ENCODE assay signal across 13 cellular contexts in the genomic region with DNA sequence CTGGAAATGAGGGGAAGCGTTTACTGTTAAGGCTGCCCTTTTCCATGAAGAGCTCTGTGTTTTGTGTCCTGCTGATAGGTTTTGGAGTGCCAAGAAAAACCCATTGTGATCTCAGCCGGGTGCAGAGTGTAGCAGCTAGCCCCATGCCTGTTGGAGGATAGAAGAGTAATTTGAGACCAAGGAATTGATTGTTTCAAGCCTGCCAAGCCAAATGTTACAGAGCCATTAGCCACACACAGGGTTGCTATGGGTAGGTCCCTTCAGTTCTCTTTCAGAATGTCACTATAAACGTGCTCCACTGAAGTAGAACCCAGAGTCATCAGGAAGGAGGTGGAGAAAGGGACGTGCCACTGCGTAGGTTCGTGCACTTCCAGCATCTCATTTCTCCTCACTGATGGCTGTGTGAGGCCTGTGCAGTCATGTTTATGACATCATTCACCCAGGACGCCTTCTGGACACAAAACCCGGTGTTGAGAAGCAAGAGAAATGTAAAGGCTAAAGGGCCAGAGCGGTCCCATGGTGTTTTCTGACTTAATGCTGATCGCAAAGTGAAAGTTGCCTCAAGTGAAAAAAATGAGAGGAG. TPM values are rescaled to one million over a fixed set of nuclear protein-coding genes. Genes with fewer than 3 reads are reported as not detected.
DNase-seq lines count a peak whose midpoint lies in the region; ATAC-seq, FAIRE-seq and TF ChIP-seq lines count a peak whose summit lies in the region.
"Had no signal": no experiment of that assay in that cellular context is flagged by ENCODE, and none has a peak within 500 bp of the region (broad histone marks: within the 10 kb centered on the region; RNA-seq: fewer than 3 reads in every experiment).

No MANE protein-coding gene starts in this region.

- intact Hi-C loops in pancreas (cut with DNase I) (no loop called here), left colon (cut with DNase I, micrococcal nuclease) (no loop called here)

- H3K27me3 ChIP-seq in foreskin keratinocyte (peaks cover 3% of the 10 kb centered on the region), pancreas (no peaks in the 10 kb centered on the region)
- H3K27me3 ChIP-seq: upper lobe of right lung had no signal

- TF ChIP-seq CTCF in foreskin keratinocyte (conservative IDR thresholded peaks at IDR 0.05) (no peak), pancreas (IDR thresholded peaks at IDR 0.05) (no peak)

- peaks cover 6% of the 10 kb centered on the region for H3K4me1 ChIP-seq in foreskin keratinocyte
- H3K4me1 ChIP-seq in pancreas, result peaks cover 15 to 16% (median 16%) of the 10 kb centered on the region in 3 donors

- H3K27ac ChIP-seq in foreskin keratinocyte (no peak overlapping the region), pancreas (peak overlapping the region; percentile 25 to 52 (median 46))
- H3K27ac ChIP-seq: upper lobe of right lung had no signal

- peak; percentile 26 for ATAC-seq in foreskin keratinocyte
- peak; percentile 77 to 88 (median 81) for ATAC-seq in pancreas
- no peak for ATAC-seq in left colon
- ATAC-seq: natural killer cell, upper lobe of right lung had no signal

- DNase-seq in NCI-H774 (lab: John Stamatoyannopoulos, UW) (peak; percentile 67), foreskin keratinocyte (peak; percentile 25 to 61), pancreas (peak in 2 of 6 donors; percentile 43 to 58), NCI-H226 (no peak), Kasumi-1 (lab: John Stamatoyannopoulos, UW) (no peak), left colon (no peak)
- no peak for DNase-seq in activated CD4-positive, CD25-positive, alpha-beta regulatory T cell treated with anti-CD3 and anti-CD28 coated beads, Interleukin-2, amount 50 U/mL, for 72 hours
- DNase-seq: activated CD8-positive, alpha-beta memory T cell treated with anti-CD3 and anti-CD28 coated beads for 24 hours; CD4-positive, CD25-positive, alpha-beta regulatory T cell; natural killer cell; stimulated activated CD4-positive, alpha-beta T cell treated with anti-CD3 and anti-CD28 coated beads, Interleukin-4, amount 100 ng/mL, for 1 hour; upper lobe of right lung had no signal

- no peak for TF ChIP-seq RAD21 in Ishikawa (IDR thresholded peaks at IDR 0.05; ENCODE audit: low read depth)

- TF ChIP-seq EP300 in Ishikawa (IDR thresholded peaks at IDR 0.05; ENCODE audit: borderline replicate concordance), result no peak

- FAIRE-seq in pancreas (lab: Jason Lieb, UNC), result no peak

- no peaks in the 10 kb centered on the region for H3K36me3 ChIP-seq in pancreas

- WGBS in pancreas, 2 donors, result 54 to 56% methylated on average over 10 of the region's 10 CpGs

- H3K4me3 ChIP-seq in pancreas, result no peak overlapping the region
- H3K4me3 ChIP-seq: upper lobe of right lung had no signal

- H3K9me3 ChIP-seq in pancreas, result no peaks in the 10 kb centered on the region
- H3K9me3 ChIP-seq: upper lobe of right lung had no signal

TF ChIP-seq in Ishikawa, 13 proteins besides CTCF, POLR2A, EP300 and RAD21:
- TF ChIP-seq EGR1 (IDR thresholded peaks at IDR 0.05) (no peak), NFIC (IDR thresholded peaks at IDR 0.05) (peak; percentile 45)
TF ChIP-seq in Ishikawa: peak in this region for 1.

RNA-seq across cellular contexts. Expression of a gene that starts 6.6 kb away (rescaled TPM):
- 0.32 and 0.37 TPM in 2 replicates for total RNA-seq in foreskin keratinocyte
- 0.56 and 1.0 TPM in 2 replicates for polyA plus RNA-seq in foreskin keratinocyte
- 10 to 100 TPM in 1 of 6 donors, 1 to 10 TPM in 5; 4.5 to 11.1 (median 5.6) TPM for total RNA-seq in pancreas
- 10 to 100 TPM; 18.6 to 25.9 TPM for polyA plus RNA-seq in pancreas
- total RNA-seq in left colon, result 1 to 10 TPM; 2.3 to 5.6 TPM

Comparison
In these comparisons a context has a peak if more than half of its experiments do, and no peak if none do; other contexts are left out.
1. DNase-seq: peak in NCI-H774 (single experiment) and foreskin keratinocyte (2 of 2); none in NCI-H226 (single experiment), activated CD4-positive, CD25-positive, alpha-beta regulatory T cell treated with anti-CD3 and anti-CD28 coated beads, Interleukin-2, amount 50 U/mL, for 72 hours (single experiment), Kasumi-1 (0 of 2) and left colon (0 of 2).